In the genomic region with DNA sequence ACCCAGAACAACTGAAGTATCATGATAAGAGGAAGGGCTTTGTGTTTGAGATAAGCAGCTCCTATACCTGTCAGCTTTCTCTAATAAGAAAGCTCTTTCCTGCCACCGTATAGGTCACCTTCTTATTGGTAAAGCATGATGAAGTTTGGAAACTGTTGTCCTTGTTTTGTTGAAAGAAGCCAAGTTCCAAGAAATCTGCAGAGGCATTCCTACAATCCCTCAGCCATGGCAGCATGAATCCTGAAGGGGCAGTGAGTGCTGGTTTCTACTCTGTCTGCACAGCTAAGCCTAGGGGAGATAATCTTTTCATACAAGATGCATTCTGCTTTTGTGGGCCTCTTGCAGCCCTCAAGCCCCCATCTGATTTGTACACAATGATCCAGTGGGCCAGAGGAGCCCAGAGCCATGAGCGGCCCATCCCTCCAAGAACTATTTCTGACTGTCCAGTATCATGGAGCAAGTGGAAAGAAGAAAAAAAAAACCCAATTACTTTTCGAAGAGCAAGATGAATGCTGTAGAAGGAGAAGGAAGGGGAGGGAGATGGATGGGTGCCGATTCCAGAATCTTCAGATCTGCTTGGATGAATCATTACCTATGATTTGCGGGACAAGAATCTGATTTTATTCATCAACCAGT, we compare ENCODE assay signal across 8 cellular contexts. TPM values are rescaled to one million over a fixed set of nuclear protein-coding genes. Genes with fewer than 3 reads are reported as not detected.
A peak's percentile ranks its signal among the peaks of the same experiment; 100 is the strongest.
DNase-seq lines count a peak whose midpoint lies in the region; ATAC-seq, FAIRE-seq and TF ChIP-seq lines count a peak whose summit lies in the region.

No MANE protein-coding gene starts in this region.

- FAIRE-seq in GM12891 (lab: Jason Lieb, UNC): no peak

- H3K36me3 ChIP-seq in rectal smooth muscle tissue (ENCODE audit: control insufficient read depth, insufficient read depth, low read length): peaks cover 16% of the 10 kb centered on the region

- DNase-seq in Daoy (ENCODE audit: low read depth) (peak; percentile 16), WTC11 (ENCODE audit: low spot score) (no peak), glomerular visceral epithelial cell (ENCODE audit: extremely low spot score) (peak; percentile 35), GM12891 (ENCODE audit: insufficient read length, low spot score) (no peak)
- DNase-seq in stimulated activated CD4-positive, alpha-beta T cell treated with anti-CD3 and anti-CD28 coated beads, Interleukin-12 subunit alpha, Interleukin-12 subunit beta, amount 100 ng/mL, for 4 hours: no peak
- DNase-seq in activated CD4-positive, alpha-beta T cell treated with anti-CD3 and anti-CD28 coated beads for 48 hours: no peak

- H3K27me3 Mint-ChIP-seq in WTC11 (ENCODE audit: low read depth): peaks cover 16% of the 10 kb centered on the region

- peaks cover 27% of the 10 kb centered on the region for H3K4me1 ChIP-seq in rectal smooth muscle tissue (ENCODE audit: control insufficient read depth, insufficient read depth, low read length)

- H3K27ac ChIP-seq in rectal smooth muscle tissue (ENCODE audit: low read depth, low read length): peak overlapping the region; percentile 96

- CTCF ChIA-PET in WTC11 (lab: Charles Lee): interaction anchor here (0.7 to 5.4 kb wide), 26 partner anchors 24 to 872 kb away, joined by 3 to 44 read pairs (median 6); no protein-coding TSS in a partner anchor

- no peaks in the 10 kb centered on the region for H3K27me3 ChIP-seq in rectal smooth muscle tissue (ENCODE audit: control insufficient read depth, insufficient read depth, low read length)

- TF ChIP-seq POLR2A in GM12891 (IDR thresholded peaks at IDR 0.05; ENCODE audit: low read depth, low read length): no peak

- H3K4me3 ChIP-seq in rectal smooth muscle tissue (ENCODE audit: low read length): no peak overlapping the region

- no peak overlapping the region for H3K9ac ChIP-seq in rectal smooth muscle tissue (ENCODE audit: low read length)

- peak overlapping the region; percentile 99 for H3K27ac Mint-ChIP-seq in WTC11

- peaks cover 28% of the 10 kb centered on the region for H3K4me1 Mint-ChIP-seq in WTC11

- H3K9me3 Mint-ChIP-seq in WTC11: no peaks in the 10 kb centered on the region

- peak overlapping the region; percentile 87 for H3K4me3 Mint-ChIP-seq in WTC11

- POLR2A ChIA-PET in WTC11 (lab: Charles Lee): interaction anchor here (1.2 to 3.1 kb wide), 3 partner anchors 48 to 406 kb away, joined by 5 to 24 read pairs (median 11); no protein-coding TSS in a partner anchor

- TF ChIP-seq CTCF in WTC11 (IDR thresholded peaks at IDR 0.05): no peak

- ATAC-seq in WTC11 (no peak), HG03469 (IDR thresholded peaks at IDR 0.05; ENCODE audit: unreplicated experiment) (no peak)

- H3K36me3 Mint-ChIP-seq in WTC11: peaks cover 13% of the 10 kb centered on the region

TF ChIP-seq in WTC11, 78 proteins besides CTCF, POLR2A, EP300 and RAD21:
- TF ChIP-seq ZNF263 (CRISPR knock-in tag; IDR thresholded peaks at IDR 0.05; ENCODE audit: low read depth): no peak
- TF ChIP-seq USF2 (CRISPR knock-in tag; IDR thresholded peaks at IDR 0.05): no peak
- no peak for TF ChIP-seq GRHL2 (CRISPR knock-in tag; IDR thresholded peaks at IDR 0.05; ENCODE audit: insufficient replicate concordance, severe bottlenecking)
- TF ChIP-seq MYBL2 (CRISPR knock-in tag; IDR thresholded peaks at IDR 0.05): no peak
- TF ChIP-seq SMAD3 (CRISPR knock-in tag; IDR thresholded peaks at IDR 0.05; ENCODE audit: borderline replicate concordance): no peak
- no peak for TF ChIP-seq SMAD4 (CRISPR knock-in tag; IDR thresholded peaks at IDR 0.05)
- no peak for TF ChIP-seq MXD4 (CRISPR knock-in tag; IDR thresholded peaks at IDR 0.05; ENCODE audit: borderline replicate concordance)
- TF ChIP-seq ZNF396 (CRISPR knock-in tag; IDR thresholded peaks at IDR 0.05; ENCODE audit: borderline replicate concordance): no peak
TF ChIP-seq in WTC11: peak in this region for 0.

TF ChIP-seq in GM12891, 5 proteins besides CTCF, POLR2A, EP300 and RAD21:
- TF ChIP-seq PAX5 (IDR thresholded peaks at IDR 0.05; ENCODE audit: insufficient read depth, low read length, severe bottlenecking) (no peak), SPI1 (IDR thresholded peaks at IDR 0.05; ENCODE audit: low read depth, low read length) (no peak), TAF1 (IDR thresholded peaks at IDR 0.05; ENCODE audit: low read depth, low read length) (no peak), POLR2AphosphoS5 (IDR thresholded peaks at IDR 0.05; ENCODE audit: low read depth, low read length) (no peak), POU2F2 (IDR thresholded peaks at IDR 0.05; ENCODE audit: low read depth, low read length) (no peak)

RNA-seq across cellular contexts. Expression of gene THBS1, which starts 1.9 kb away (rescaled TPM):
- total RNA-seq in Daoy (2014; rRNA removed; shearing (Covaris generic)): 567 and 839 TPM in 2 replicates
- total RNA-seq in WTC11 (2021): 37.1 to 41.4 TPM (median 41.2 TPM) in 3 replicates
- polyA plus RNA-seq in GM12891 (2012; ENCODE audit: low read depth, missing spikeins): 0.24 TPM

Comparison
In these comparisons a context has a peak if more than half of its experiments do, and no peak if none do; other contexts are left out.
1. DNase-seq: peak in Daoy (single experiment) and glomerular visceral epithelial cell (single experiment); none in WTC11 (single experiment), stimulated activated CD4-positive, alpha-beta T cell treated with anti-CD3 and anti-CD28 coated beads, Interleukin-12 subunit alpha, Interleukin-12 subunit beta, amount 100 ng/mL, for 4 hours (single experiment), GM12891 (single experiment) and activated CD4-positive, alpha-beta T cell treated with anti-CD3 and anti-CD28 coated beads for 48 hours (single experiment).
2. RNA of gene THBS1, which starts 1.9 kb away (total RNA-seq): 567 to 839 TPM in Daoy; 37.1 to 41.4 TPM in WTC11; every median in the first group is over 10 times any median in the second.